ENCODE assay signal across 11 cellular contexts in genomic region chr9:112065781-112066606, GRCh38.
A peak's percentile ranks its signal among the peaks of the same experiment; 100 is the strongest.
DNase-seq lines count a peak whose midpoint lies in the region; ATAC-seq and TF ChIP-seq lines count a peak whose summit lies in the region.
"Had no signal": no experiment of that assay in that cellular context is flagged by ENCODE, and none has a peak within 500 bp of the region (broad histone marks: within the 10 kb centered on the region; RNA-seq: fewer than 3 reads in every experiment).

No MANE protein-coding gene starts in this region.

- H3K4me1 ChIP-seq in psoas muscle = peaks cover 13% of the 10 kb centered on the region

- H3K4me3 ChIP-seq in fibroblast of the aortic adventitia (ENCODE audit: low read depth, low read length) = no peak overlapping the region
- H3K4me3 ChIP-seq in psoas muscle = no peak overlapping the region

- intact Hi-C loops in psoas muscle (cut with DNase I) = no loop called here

- DNase-seq in H4 (ENCODE audit: low spot score) = peak; percentile 74
- peak; percentile 57 for DNase-seq in RWPE1 (ENCODE audit: low spot score)
- DNase-seq in fibroblast of the aortic adventitia (ENCODE audit: low read depth) = peak; percentile 98
- no peak for DNase-seq in psoas muscle
- no peak for DNase-seq in NCI-H1092 (lab: John Stamatoyannopoulos, UW)
- DNase-seq in activated CD4-positive, alpha-beta T cell treated with anti-CD3 and anti-CD28 coated beads for 1 hour = no peak
- no peak for DNase-seq in UCSD-AML1 (lab: John Stamatoyannopoulos, UW; ENCODE audit: unreplicated experiment)
- DNase-seq: glutamatergic neuron; NCI-H187; stimulated activated CD4-positive, alpha-beta T cell treated with anti-CD3 and anti-CD28 coated beads, Interleukin-15, amount 100 ng/mL, for 24 hours had no signal

- H3K27ac ChIP-seq in RWPE1 = peak overlapping the region; percentile 59
- H3K27ac ChIP-seq in psoas muscle = peak overlapping the region; percentile 71

- POLR2A ChIA-PET in RWPE1 (lab: Yijun Ruan, JAX; ENCODE audit: low non-redundant PET) = interaction anchor here (0.6 kb wide), 1 partner anchor 25 kb away, joined by 5 read pairs; no protein-coding TSS in a partner anchor

- ATAC-seq in psoas muscle (peak; percentile 47 to 74 (median 72)), HG03045 (IDR thresholded peaks at IDR 0.05; ENCODE audit: unreplicated experiment) (no peak)

- 51 to 55% (median 55%) methylated on average over 14 of the region's 14 CpGs for WGBS in psoas muscle, 3 donors

- H3K9me3 ChIP-seq in psoas muscle = no peaks in the 10 kb centered on the region

- no peaks in the 10 kb centered on the region for H3K36me3 ChIP-seq in psoas muscle (ENCODE audit: insufficient read depth in 1 of 2, low read depth in 1 of 2)

- TF ChIP-seq CTCF in RWPE1 (conservative IDR thresholded peaks at IDR 0.05; ENCODE audit: low read depth) = no peak
- TF ChIP-seq CTCF in fibroblast of the aortic adventitia (IDR thresholded peaks at IDR 0.05; ENCODE audit: insufficient read depth, low read length) = no peak
- TF ChIP-seq CTCF in psoas muscle (IDR thresholded peaks at IDR 0.05) = no peak

- CTCF ChIA-PET in RWPE1 (lab: Yijun Ruan, JAX) = interaction anchor here (2.8 kb wide), 1 partner anchor 9 kb away, joined by 17 read pairs; no protein-coding TSS in a partner anchor

- no peaks in the 10 kb centered on the region for H3K27me3 ChIP-seq in psoas muscle (ENCODE audit: insufficient read depth in 3 of 3, low read length in 2 of 3)

Comparison
In these comparisons a context has a peak if more than half of its experiments do, and no peak if none do; other contexts are left out.
1. DNase-seq: peak in H4 (single experiment), RWPE1 (single experiment) and fibroblast of the aortic adventitia (single experiment); none in psoas muscle (0 of 2), NCI-H1092 (single experiment), activated CD4-positive, alpha-beta T cell treated with anti-CD3 and anti-CD28 coated beads for 1 hour (single experiment) and UCSD-AML1 (single experiment).